1 cellular context compared by ENCODE assay signal in the genomic region with DNA sequence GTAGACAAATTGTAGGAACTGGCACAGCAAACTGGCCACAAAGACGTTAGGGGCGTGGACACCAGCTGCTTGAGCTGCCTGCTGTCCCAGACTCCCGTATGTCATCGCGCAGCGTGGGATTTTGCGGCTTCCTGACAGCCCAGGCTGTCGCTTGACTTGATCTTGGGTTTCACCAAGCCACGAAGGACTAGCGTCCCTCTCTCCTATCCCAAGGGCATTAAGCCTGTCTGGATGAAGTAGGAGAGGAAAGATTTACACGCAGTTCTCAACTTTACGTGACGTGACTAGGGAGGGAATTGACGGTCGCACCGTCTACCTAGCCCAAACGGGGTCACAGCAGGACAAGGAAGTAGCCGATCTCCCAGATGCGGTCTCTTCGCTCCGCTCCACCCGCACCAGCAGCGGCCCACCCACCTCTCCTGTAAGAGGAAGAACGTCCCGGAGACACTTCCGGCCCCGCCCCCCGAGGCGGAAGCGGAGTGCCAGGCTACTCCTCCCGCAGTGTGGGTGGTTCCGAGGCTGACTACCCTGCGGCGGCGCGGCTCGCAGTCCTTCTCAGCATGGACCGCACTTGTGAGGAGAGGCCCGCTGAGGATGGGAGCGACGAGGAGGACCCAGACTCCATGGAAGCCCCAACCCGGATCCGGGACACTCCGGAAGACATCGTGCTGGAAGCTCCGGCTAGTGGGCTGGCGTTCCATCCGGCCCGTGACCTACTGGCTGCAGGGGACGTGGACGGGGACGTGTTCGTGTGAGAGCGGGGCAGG.
TF ChIP-seq lines count a peak whose summit lies in the region.

A gene with protein sequence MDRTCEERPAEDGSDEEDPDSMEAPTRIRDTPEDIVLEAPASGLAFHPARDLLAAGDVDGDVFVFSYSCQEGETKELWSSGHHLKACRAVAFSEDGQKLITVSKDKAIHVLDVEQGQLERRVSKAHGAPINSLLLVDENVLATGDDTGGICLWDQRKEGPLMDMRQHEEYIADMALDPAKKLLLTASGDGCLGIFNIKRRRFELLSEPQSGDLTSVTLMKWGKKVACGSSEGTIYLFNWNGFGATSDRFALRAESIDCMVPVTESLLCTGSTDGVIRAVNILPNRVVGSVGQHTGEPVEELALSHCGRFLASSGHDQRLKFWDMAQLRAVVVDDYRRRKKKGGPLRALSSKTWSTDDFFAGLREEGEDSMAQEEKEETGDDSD (plus strand): TSS at position 552 of the 767 bp plus-strand sequence. CDS start 9 bp downstream, at position 561.

TF ChIP-seq in HCT116, 20 proteins besides CTCF, POLR2A, EP300 and RAD21 (continued from another document):
- TF ChIP-seq, protein P1, sequence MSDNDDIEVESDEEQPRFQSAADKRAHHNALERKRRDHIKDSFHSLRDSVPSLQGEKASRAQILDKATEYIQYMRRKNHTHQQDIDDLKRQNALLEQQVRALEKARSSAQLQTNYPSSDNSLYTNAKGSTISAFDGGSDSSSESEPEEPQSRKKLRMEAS (IDR thresholded peaks at IDR 0.05) = peak; percentile 79
- peak; percentile 87 for TF ChIP-seq EGR1 (IDR thresholded peaks at IDR 0.05; ENCODE audit: low read depth)
- TF ChIP-seq, protein P2, sequence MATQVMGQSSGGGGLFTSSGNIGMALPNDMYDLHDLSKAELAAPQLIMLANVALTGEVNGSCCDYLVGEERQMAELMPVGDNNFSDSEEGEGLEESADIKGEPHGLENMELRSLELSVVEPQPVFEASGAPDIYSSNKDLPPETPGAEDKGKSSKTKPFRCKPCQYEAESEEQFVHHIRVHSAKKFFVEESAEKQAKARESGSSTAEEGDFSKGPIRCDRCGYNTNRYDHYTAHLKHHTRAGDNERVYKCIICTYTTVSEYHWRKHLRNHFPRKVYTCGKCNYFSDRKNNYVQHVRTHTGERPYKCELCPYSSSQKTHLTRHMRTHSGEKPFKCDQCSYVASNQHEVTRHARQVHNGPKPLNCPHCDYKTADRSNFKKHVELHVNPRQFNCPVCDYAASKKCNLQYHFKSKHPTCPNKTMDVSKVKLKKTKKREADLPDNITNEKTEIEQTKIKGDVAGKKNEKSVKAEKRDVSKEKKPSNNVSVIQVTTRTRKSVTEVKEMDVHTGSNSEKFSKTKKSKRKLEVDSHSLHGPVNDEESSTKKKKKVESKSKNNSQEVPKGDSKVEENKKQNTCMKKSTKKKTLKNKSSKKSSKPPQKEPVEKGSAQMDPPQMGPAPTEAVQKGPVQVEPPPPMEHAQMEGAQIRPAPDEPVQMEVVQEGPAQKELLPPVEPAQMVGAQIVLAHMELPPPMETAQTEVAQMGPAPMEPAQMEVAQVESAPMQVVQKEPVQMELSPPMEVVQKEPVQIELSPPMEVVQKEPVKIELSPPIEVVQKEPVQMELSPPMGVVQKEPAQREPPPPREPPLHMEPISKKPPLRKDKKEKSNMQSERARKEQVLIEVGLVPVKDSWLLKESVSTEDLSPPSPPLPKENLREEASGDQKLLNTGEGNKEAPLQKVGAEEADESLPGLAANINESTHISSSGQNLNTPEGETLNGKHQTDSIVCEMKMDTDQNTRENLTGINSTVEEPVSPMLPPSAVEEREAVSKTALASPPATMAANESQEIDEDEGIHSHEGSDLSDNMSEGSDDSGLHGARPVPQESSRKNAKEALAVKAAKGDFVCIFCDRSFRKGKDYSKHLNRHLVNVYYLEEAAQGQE (IDR thresholded peaks at IDR 0.05; ENCODE audit: low read depth) = no peak
- peak; percentile 62 for TF ChIP-seq SP1 (IDR thresholded peaks at IDR 0.05; ENCODE audit: low read depth)
- peak; percentile 96 for TF ChIP-seq POLR2AphosphoS5 (IDR thresholded peaks at IDR 0.05; ENCODE audit: low read depth, low read length)
- peak; percentile 86 for TF ChIP-seq ELF1 (IDR thresholded peaks at IDR 0.05; ENCODE audit: borderline replicate concordance, low read depth)
- TF ChIP-seq SIN3A (IDR thresholded peaks at IDR 0.05; ENCODE audit: low read depth) = peak; percentile 80
- TF ChIP-seq, protein P3, sequence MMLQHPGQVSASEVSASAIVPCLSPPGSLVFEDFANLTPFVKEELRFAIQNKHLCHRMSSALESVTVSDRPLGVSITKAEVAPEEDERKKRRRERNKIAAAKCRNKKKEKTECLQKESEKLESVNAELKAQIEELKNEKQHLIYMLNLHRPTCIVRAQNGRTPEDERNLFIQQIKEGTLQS (IDR thresholded peaks at IDR 0.05) = no peak
- no peak; the same call in 1 of the 2 replicates for TF ChIP-seq ZFX (IDR thresholded peaks at IDR 0.05)
- peak; percentile 61 for TF ChIP-seq YY1 (IDR thresholded peaks at IDR 0.05; ENCODE audit: extremely low read depth, insufficient replicate concordance, low read depth, low read length)
